ENCODE assay signal across 9 cellular contexts in the genomic region with DNA sequence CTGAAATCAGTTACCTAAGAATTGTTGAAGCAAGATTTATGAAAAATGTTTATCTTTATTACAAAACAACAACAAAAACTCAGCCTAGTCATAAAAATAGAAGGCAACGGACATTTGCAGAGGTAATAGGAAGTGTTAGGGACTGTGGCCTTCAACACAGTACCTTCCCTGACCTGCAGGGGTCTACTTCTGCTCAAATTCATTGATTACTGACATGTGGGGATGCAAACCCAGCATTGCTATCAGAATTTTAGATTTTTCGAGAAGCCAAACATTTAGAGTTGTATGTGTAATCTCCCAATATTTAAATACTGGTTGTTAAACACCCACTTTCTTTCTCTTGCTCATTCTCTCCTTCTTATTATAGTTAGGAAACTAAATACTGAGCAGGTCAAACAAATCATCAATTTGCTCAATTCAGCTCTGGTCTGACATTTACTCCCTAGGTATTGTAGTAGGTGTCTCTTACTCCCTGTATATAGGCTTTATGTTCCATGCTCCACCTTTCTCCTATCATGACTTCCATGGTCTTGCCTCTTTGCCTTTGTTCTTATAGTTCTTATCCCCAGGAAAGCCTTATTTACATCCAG.
DNase-seq lines count a peak whose midpoint lies in the region; ATAC-seq and TF ChIP-seq lines count a peak whose summit lies in the region.
"Had no signal": no experiment of that assay in that cellular context is flagged by ENCODE, and none has a peak within 500 bp of the region (broad histone marks: within the 10 kb centered on the region; RNA-seq: fewer than 3 reads in every experiment).

No MANE protein-coding gene starts in this region.

- no peak overlapping the region for H3K27ac ChIP-seq in smooth muscle cell (ENCODE audit: low read depth)
- no peak overlapping the region for H3K27ac ChIP-seq in substantia nigra (ENCODE audit: low read depth, low read length, poor library complexity, severe bottlenecking)
- H3K27ac ChIP-seq in GM23248 = no peak overlapping the region

- no peaks in the 10 kb centered on the region for H3K36me3 ChIP-seq in Caco-2 (ENCODE audit: control insufficient read depth, insufficient read depth, low read length)
- H3K36me3 ChIP-seq in smooth muscle cell (ENCODE audit: low read depth) = no peaks in the 10 kb centered on the region
- no peaks in the 10 kb centered on the region for H3K36me3 ChIP-seq in GM23248 (ENCODE audit: low read depth)

- no TSS peak for BruUV-seq in Caco-2 (replicated peaks; lab: Mats Ljungman, UMichigan)

- TF ChIP-seq CTCF in Caco-2 (IDR thresholded peaks at IDR 0.05; ENCODE audit: insufficient read depth in 1 of 2, low read depth in 1 of 2, low read length in 1 of 2, severe bottlenecking in 1 of 2, unreplicated experiment in 1 of 2) = peak; percentile 59 to 65
- peak; percentile 37 for TF ChIP-seq CTCF in astrocyte of the cerebellum (IDR thresholded peaks at IDR 0.05; ENCODE audit: low read depth, low read length, missing control alignments)
- TF ChIP-seq CTCF in smooth muscle cell (IDR thresholded peaks at IDR 0.05; ENCODE audit: borderline replicate concordance, insufficient read depth, poor library complexity, severe bottlenecking) = peak; percentile 24

- in situ Hi-C loops in astrocyte of the cerebellum (cut with HindIII; ENCODE audit: low sequenced_read_pairs) (no loop called here), GM23248 (cut with MboI) (no loop called here)

- H4K20me1 ChIP-seq in smooth muscle cell (ENCODE audit: low read depth) (no peaks in the 10 kb centered on the region), GM23248 (ENCODE audit: insufficient read depth) (no peaks in the 10 kb centered on the region)

- intact Hi-C loops in Caco-2 (cut with micrococcal nuclease; ENCODE audit: unreplicated experiment) (loop anchor here (5.0 kb wide), 1 partner anchor 538 kb away; no protein-coding TSS in a partner anchor), sciatic nerve (cut with DNase I) (no loop called here)

- H3K4me3 ChIP-seq in Caco-2 (ENCODE audit: low read depth, low read length) (no peak overlapping the region), astrocyte of the cerebellum (ENCODE audit: low read depth, low read length) (no peak overlapping the region), smooth muscle cell (no peak overlapping the region), GM23248 (no peak overlapping the region)

- no peak overlapping the region for H3K9ac ChIP-seq in smooth muscle cell (ENCODE audit: low read depth)
- no peak overlapping the region for H3K9ac ChIP-seq in GM23248

- no peaks in the 10 kb centered on the region for H3K4me1 ChIP-seq in Caco-2
- H3K4me1 ChIP-seq in smooth muscle cell (ENCODE audit: low read depth) = peaks cover 3% of the 10 kb centered on the region
- no peaks in the 10 kb centered on the region for H3K4me1 ChIP-seq in GM23248 (ENCODE audit: insufficient read depth)

- CTCF ChIA-PET in Caco-2 (lab: Charles Lee) = no interaction called here

- WGBS in smooth muscle cell (ENCODE audit: low lambda C conversion rate) = 67% methylated on average over 2 of the region's 2 CpGs
- 94 to 95% methylated on average over 2 of the region's 2 CpGs for whole genome bisulfite sequencing in GM23248 (ENCODE audit: low coverage in 1 of 2, low lambda C conversion rate in 2 of 2, missing lambda C conversion rate in 2 of 2), 2 experiments

- no peak overlapping the region for H3K4me3 Mint-ChIP-seq in Caco-2 (ENCODE audit: unreplicated experiment)

- H3K9me2 ChIP-seq in GM23248 (ENCODE audit: insufficient read depth) = no peaks in the 10 kb centered on the region

- ATAC-seq in GM21528 (IDR thresholded peaks at IDR 0.05; ENCODE audit: low FRiP score, unreplicated experiment) (peak; percentile 82), sciatic nerve (no peak)

- peak in 1 of 2 experiments; percentile 24 for DNase-seq in Caco-2
- peak; percentile 20 for DNase-seq in NCI-H69 (lab: John Stamatoyannopoulos, UW)
- no peak for DNase-seq in astrocyte of the cerebellum (ENCODE audit: low read depth)
- no peak for DNase-seq in smooth muscle cell (lab: John Stamatoyannopoulos, UW; ENCODE audit: unreplicated experiment)
- no peak for DNase-seq in substantia nigra (lab: John Stamatoyannopoulos, UW)
- no peak for DNase-seq in sciatic nerve (ENCODE audit: low spot score)
- no peak for DNase-seq in GM23248

- H3K27me3 Mint-ChIP-seq in Caco-2 (ENCODE audit: insufficient read depth, unreplicated experiment) = peaks cover 4% of the 10 kb centered on the region
- H3K27me3 Mint-ChIP-seq: IgD-negative memory B cell had no signal

- no peaks in the 10 kb centered on the region for H3K36me3 Mint-ChIP-seq in Caco-2 (ENCODE audit: insufficient read depth, unreplicated experiment)
- H3K36me3 Mint-ChIP-seq: IgD-negative memory B cell had no signal

- no peaks in the 10 kb centered on the region for H3K27me3 ChIP-seq in Caco-2 (replicated peaks; ENCODE audit: control insufficient read depth, insufficient read depth, low read length)
- H3K27me3 ChIP-seq in smooth muscle cell (ENCODE audit: low read depth) = no peaks in the 10 kb centered on the region
- no peaks in the 10 kb centered on the region for H3K27me3 ChIP-seq in GM23248 (replicated peaks; ENCODE audit: insufficient read depth)

- H3F3A ChIP-seq in smooth muscle cell (ENCODE audit: low read depth) (no peaks in the 10 kb centered on the region), GM23248 (ENCODE audit: insufficient read depth) (peaks cover 6% of the 10 kb centered on the region; the same call in 1 of the 2 replicates)

- no peaks in the 10 kb centered on the region for H3K9me3 Mint-ChIP-seq in Caco-2 (ENCODE audit: unreplicated experiment)
- H3K9me3 Mint-ChIP-seq: IgD-negative memory B cell had no signal

- POLR2A ChIA-PET in Caco-2 (lab: Charles Lee) = no interaction called here

- no peak overlapping the region for H3K27ac Mint-ChIP-seq in Caco-2 (ENCODE audit: unreplicated experiment)

- no peaks in the 10 kb centered on the region for H3K9me3 ChIP-seq in Caco-2
- H3K9me3 ChIP-seq in smooth muscle cell (replicated peaks; ENCODE audit: low read depth) = no peaks in the 10 kb centered on the region
- H3K9me3 ChIP-seq in GM23248 (ENCODE audit: low read depth) = no peaks in the 10 kb centered on the region

- H3K79me2 ChIP-seq in smooth muscle cell (ENCODE audit: low read depth) (no peaks in the 10 kb centered on the region), GM23248 (ENCODE audit: insufficient read depth) (no peaks in the 10 kb centered on the region)

- H3K4me1 Mint-ChIP-seq in Caco-2 (ENCODE audit: low read depth, unreplicated experiment) = no peaks in the 10 kb centered on the region

- H3K4me2 ChIP-seq in smooth muscle cell (no peak overlapping the region), GM23248 (ENCODE audit: unreplicated experiment) (no peak overlapping the region)

- H2AFZ ChIP-seq in smooth muscle cell (ENCODE audit: low read depth) (no peak overlapping the region), GM23248 (no peak overlapping the region)
